ENCODE assay signal across 19 cellular contexts in the genomic region with DNA sequence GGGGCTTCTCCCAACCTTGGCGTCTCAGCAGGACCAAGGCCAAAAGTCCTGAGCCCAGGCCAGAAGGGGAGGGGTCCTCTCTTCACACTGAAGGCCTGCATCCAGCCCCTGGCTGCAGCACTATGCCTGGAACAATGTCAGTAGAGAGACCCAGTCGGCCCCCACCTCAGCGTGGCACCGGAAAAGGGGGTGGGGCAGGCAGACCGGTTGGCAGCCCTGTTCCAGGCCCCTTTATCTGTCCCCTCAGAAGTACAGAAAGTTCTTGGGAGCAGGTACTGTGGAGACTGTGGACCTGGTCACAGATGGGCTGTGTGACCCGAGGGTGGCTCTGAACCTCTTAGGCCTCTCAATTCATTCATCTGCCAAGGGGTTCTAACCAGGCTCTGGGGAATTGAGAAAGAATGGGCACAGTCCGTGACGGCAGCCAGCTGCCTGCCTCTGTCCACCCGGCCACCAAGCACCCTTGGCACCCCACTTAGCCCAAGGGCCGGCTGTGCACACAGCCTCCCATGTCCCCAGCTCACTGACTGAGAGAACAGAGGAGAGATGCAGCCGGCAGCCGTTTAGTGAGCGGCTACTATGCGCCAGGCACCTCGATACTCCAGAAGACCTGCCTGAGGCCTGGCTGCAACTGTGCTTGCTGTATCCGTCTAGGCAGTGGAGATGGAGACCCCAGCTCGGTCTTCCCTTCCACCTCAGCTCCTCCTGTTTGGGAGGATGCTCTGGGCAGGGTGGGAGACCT. TPM values are rescaled to one million over a fixed set of nuclear protein-coding genes. Genes with fewer than 3 reads are reported as not detected.
DNase-seq lines count a peak whose midpoint lies in the region; ATAC-seq and TF ChIP-seq lines count a peak whose summit lies in the region.
"Had no signal": no experiment of that assay in that cellular context is flagged by ENCODE, and none has a peak within 500 bp of the region (broad histone marks: within the 10 kb centered on the region; RNA-seq: fewer than 3 reads in every experiment).

No MANE protein-coding gene starts in this region.

- H3K9me3 ChIP-seq in T-helper 17 cell (ENCODE audit: control insufficient read depth, low read length, poor library complexity, severe bottlenecking) (no peaks in the 10 kb centered on the region), endodermal cell (ENCODE audit: control insufficient read depth, low read length) (no peaks in the 10 kb centered on the region), esophagus muscularis mucosa (no peaks in the 10 kb centered on the region)
- H3K9me3 ChIP-seq: A549, adrenal gland, testis had no signal

- intact Hi-C loops in esophagus muscularis mucosa (cut with DNase I) = no loop called here

- no peak for TF ChIP-seq EP300 in esophagus muscularis mucosa (IDR thresholded peaks at IDR 0.05)

- H3K27me3 ChIP-seq in endodermal cell (ENCODE audit: control insufficient read depth, insufficient read depth, low read length, poor library complexity, severe bottlenecking) (no peaks in the 10 kb centered on the region), esophagus muscularis mucosa (peaks cover 0 to 55% (median 0%) of the 10 kb centered on the region in 4 donors)
- H3K27me3 ChIP-seq: testis had no signal

- H3K4me3 ChIP-seq in endodermal cell (ENCODE audit: low read length) (no peak overlapping the region), esophagus muscularis mucosa (no peak overlapping the region)
- H3K4me3 ChIP-seq: A549, adrenal gland, GM23248, testis had no signal

- ATAC-seq in T-helper 17 cell = no peak
- ATAC-seq in stimulated activated naive CD8-positive, alpha-beta T cell treated with anti-CD3 and anti-CD28 coated beads, Interleukin-15, Interleukin-2, amounts not matched to agents 100 U/mL and 50 U/mL, for 24 hours = no peak
- no peak for ATAC-seq in GM21786 (IDR thresholded peaks at IDR 0.05; ENCODE audit: unreplicated experiment)
- no peak for ATAC-seq in GM18517 (IDR thresholded peaks at IDR 0.05; ENCODE audit: unreplicated experiment)
- ATAC-seq: A549 had no signal

- no peaks in the 10 kb centered on the region for H3K36me3 ChIP-seq in endodermal cell (ENCODE audit: control insufficient read depth, insufficient read depth, low read length)
- H3K36me3 ChIP-seq in esophagus muscularis mucosa = no peaks in the 10 kb centered on the region
- H3K36me3 ChIP-seq: adrenal gland had no signal

- H3K36me3 Mint-ChIP-seq in T-helper 17 cell (ENCODE audit: low read depth) (peaks cover 8% of the 10 kb centered on the region), endodermal cell (ENCODE audit: low read depth) (no peaks in the 10 kb centered on the region)

- H3K27ac ChIP-seq in endodermal cell (ENCODE audit: low read depth, low read length) (no peak overlapping the region), esophagus muscularis mucosa (replicated peaks in 1 of 4) (no peak overlapping the region)
- H3K27ac ChIP-seq: A549, adrenal gland, GM23248, testis had no signal

- DNase-seq in activated CD4-positive, alpha-beta T cell treated with anti-CD3 and anti-CD28 coated beads for 48 hours = peak; percentile 2
- no peak for DNase-seq in activated CD4-positive, alpha-beta T cell treated with anti-CD3 and anti-CD28 coated beads, Interleukin-2, amount 50 U/mL, for 4 hours
- DNase-seq in T-helper 17 cell (peak in 1 of 3 donors; percentile 7), endodermal cell (peak; percentile 45), esophagus muscularis mucosa (ENCODE audit: extremely low spot score) (no peak)
- peak; percentile 8 for DNase-seq in stimulated activated naive CD8-positive, alpha-beta T cell treated with anti-CD3 and anti-CD28 coated beads, Interleukin-15, Interleukin-2, amounts not matched to agents 100 U/mL and 50 U/mL, for 24 hours
- DNase-seq: foreskin melanocyte, GM23248, NCI-H1694, T1000, testis had no signal

- no peaks in the 10 kb centered on the region for H3K27me3 Mint-ChIP-seq in T-helper 17 cell
- peaks cover 1% of the 10 kb centered on the region for H3K27me3 Mint-ChIP-seq in endodermal cell (ENCODE audit: insufficient read depth)
- H3K27me3 Mint-ChIP-seq: CD4-positive, alpha-beta T cell had no signal

- no peak overlapping the region for H3K9ac ChIP-seq in endodermal cell (ENCODE audit: extremely low read depth, low read length, poor library complexity, severe bottlenecking)
- H3K9ac ChIP-seq: GM23248 had no signal

- 89 to 90% methylated on average over 7 to 17 of the region's 17 CpGs for WGBS in endodermal cell (ENCODE audit: insufficient coverage in 1 of 2, insufficient read length in 1 of 2), 2 experiments
- WGBS in esophagus muscularis mucosa = 72% methylated on average over 10 of the region's 17 CpGs

- TF ChIP-seq CTCF in endodermal cell (conservative IDR thresholded peaks at IDR 0.05) = no peak
- TF ChIP-seq CTCF in esophagus muscularis mucosa (IDR thresholded peaks at IDR 0.05) = no peak

- H3K4me3 Mint-ChIP-seq in T-helper 17 cell = peak overlapping the region; percentile 15
- no peak overlapping the region for H3K4me3 Mint-ChIP-seq in endodermal cell
- H3K4me3 Mint-ChIP-seq: CD4-positive, alpha-beta T cell; nephron had no signal

- H3K27ac Mint-ChIP-seq in T-helper 17 cell (peak overlapping the region; percentile 79), endodermal cell (no peak overlapping the region)
- H3K27ac Mint-ChIP-seq: CD4-positive, alpha-beta T cell; nephron had no signal

- no peak for TF ChIP-seq POLR2A in esophagus muscularis mucosa (IDR thresholded peaks at IDR 0.05; ENCODE audit: low read depth)

- no peaks in the 10 kb centered on the region for H3K4me1 ChIP-seq in endodermal cell (ENCODE audit: control insufficient read depth, insufficient read depth, low read length)
- H3K4me1 ChIP-seq in esophagus muscularis mucosa = no peaks in the 10 kb centered on the region
- H3K4me1 ChIP-seq: A549, adrenal gland, testis had no signal

- no peaks in the 10 kb centered on the region for H3K9me3 Mint-ChIP-seq in endodermal cell
- H3K9me3 Mint-ChIP-seq: CD4-positive, alpha-beta T cell had no signal

- H3K4me1 Mint-ChIP-seq in T-helper 17 cell (peaks cover 31% of the 10 kb centered on the region), endodermal cell (peaks cover 1% of the 10 kb centered on the region)

RNA-seq across cellular contexts. Expression of gene RUNX3, which starts 23.9 kb away (rescaled TPM):
- total RNA-seq in T-helper 17 cell (100 to 1,000 TPM; 186 to 243 TPM), endodermal cell (under 1 TPM; 0.24 to 0.31 TPM), esophagus muscularis mucosa (1 to 10 TPM in 3 of 4 donors, under 1 TPM in 1; 0.91 to 4.4 (median 2.3) TPM)
- polyA plus RNA-seq in endodermal cell (2013, experiment 1 of 2) = 0.14 TPM
- polyA plus RNA-seq in endodermal cell (2013, experiment 2 of 2) = 0.17 TPM
- total RNA-seq: cerebellum, NCI-H460 had no signal

Comparison
In these comparisons a context has a peak if more than half of its experiments do, and no peak if none do; other contexts are left out.
1. DNase-seq: peak in activated CD4-positive, alpha-beta T cell treated with anti-CD3 and anti-CD28 coated beads for 48 hours (single experiment), endodermal cell (single experiment) and stimulated activated naive CD8-positive, alpha-beta T cell treated with anti-CD3 and anti-CD28 coated beads, Interleukin-15, Interleukin-2, amounts not matched to agents 100 U/mL and 50 U/mL, for 24 hours (single experiment); none in activated CD4-positive, alpha-beta T cell treated with anti-CD3 and anti-CD28 coated beads, Interleukin-2, amount 50 U/mL, for 4 hours (0 of 2) and esophagus muscularis mucosa (single experiment).
2. RNA of gene RUNX3, which starts 23.9 kb away (total RNA-seq): 186 to 243 TPM in T-helper 17 cell; 0.91 to 4.4 TPM in esophagus muscularis mucosa and 0.24 to 0.31 TPM in endodermal cell; every median in the first group is over 10 times any median in the second.